Comparison of ENCODE assay signal across 15 cellular contexts in genomic region chr2:241974851-241975592, GRCh38.
"Had no signal": no experiment of that assay in that cellular context is flagged by ENCODE, and none has a peak within 500 bp of the region (broad histone marks: within the 10 kb centered on the region; RNA-seq: fewer than 3 reads in every experiment).

No MANE protein-coding gene starts in this region.

- H3K4me3 Mint-ChIP-seq: naive B cell, nephron had no signal

- DNase-seq: effector memory CD4-positive, alpha-beta T cell; gastrocnemius medialis; heart right ventricle; islet precursor cell; left lung; lower lobe of right lung; mesenchymal stem cell; naive B cell; stimulated activated CD4-positive, alpha-beta T cell treated with anti-CD3 and anti-CD28 coated beads, Interleukin-2, amount 100 ng/mL, for 48 hours; stimulated activated naive CD8-positive, alpha-beta T cell treated with anti-CD3 and anti-CD28 coated beads, Interleukin-15, Interleukin-2, amounts not matched to agents 100 U/mL and 50 U/mL, for 24 hours had no signal

- H3K4me1 ChIP-seq: esophagus muscularis mucosa, gastrocnemius medialis, heart right ventricle, left lung, lower lobe of right lung, tibial artery had no signal

- H3K9me3 Mint-ChIP-seq: nephron had no signal

- ATAC-seq: gastrocnemius medialis; stimulated activated naive CD8-positive, alpha-beta T cell treated with anti-CD3 and anti-CD28 coated beads, Interleukin-15, Interleukin-2, amounts not matched to agents 100 U/mL and 50 U/mL, for 24 hours had no signal

- H3K36me3 ChIP-seq: gastrocnemius medialis, heart right ventricle, left lung, lower lobe of right lung, neutrophil had no signal

- H3K27me3 Mint-ChIP-seq: naive B cell had no signal

- H3K27ac Mint-ChIP-seq: nephron had no signal

- H3K27ac ChIP-seq: epithelial cell of prostate, esophagus muscularis mucosa, gastrocnemius medialis, heart right ventricle, left lung, lower lobe of right lung, neutrophil, tibial artery had no signal

- H3K9me3 ChIP-seq: gastrocnemius medialis, left lung, lower lobe of right lung, neutrophil, tibial artery had no signal

- H3K27me3 ChIP-seq: esophagus muscularis mucosa, gastrocnemius medialis, heart right ventricle, left lung, neutrophil, tibial artery had no signal

- H3K4me3 ChIP-seq: esophagus muscularis mucosa, gastrocnemius medialis, heart right ventricle, left lung, lower lobe of right lung, tibial artery had no signal
